ENCODE assay signal across 1 cellular context in the genomic region with DNA sequence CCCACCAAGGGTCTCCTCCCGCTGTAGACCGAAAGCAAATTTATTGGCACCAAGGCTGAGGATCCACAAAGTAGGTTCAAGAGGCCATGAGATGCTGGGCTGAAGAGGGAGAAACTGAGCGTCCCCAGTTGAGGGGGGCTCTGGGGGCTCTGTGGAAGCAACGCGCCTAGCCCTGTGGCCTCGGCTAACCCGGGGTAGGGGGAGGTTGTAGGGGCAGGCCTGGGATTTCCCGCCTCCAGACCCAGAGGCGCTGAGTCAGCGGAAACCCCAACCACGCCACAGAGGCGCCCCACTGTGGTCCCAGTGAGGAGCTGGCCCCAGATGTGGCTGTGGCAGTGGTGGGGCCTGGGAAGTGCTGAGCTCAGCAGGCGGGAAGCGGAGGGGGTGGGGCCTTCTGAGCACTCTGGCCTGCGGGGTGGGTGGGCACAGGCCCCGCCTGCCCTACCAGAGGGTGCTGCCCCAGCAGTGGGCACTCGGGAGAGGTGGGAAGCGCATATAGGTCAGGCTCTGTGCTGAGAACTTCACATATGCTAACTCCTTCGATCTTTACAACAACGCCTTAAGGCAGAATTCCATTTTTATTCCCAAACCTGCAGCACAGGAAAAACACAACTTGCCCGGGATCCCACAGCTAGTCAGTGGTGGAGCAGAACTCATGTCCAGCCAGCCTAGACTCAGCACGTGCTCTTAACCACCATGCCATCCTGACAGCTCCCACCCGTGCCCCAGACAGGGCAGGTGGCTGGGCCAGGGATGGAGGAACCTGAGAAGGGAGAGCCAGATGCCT.
TF ChIP-seq lines count a peak whose summit lies in the region.

No MANE protein-coding gene starts in this region.

TF ChIP-seq in K562, 482 proteins besides CTCF, POLR2A, EP300 and RAD21 (continued from another document and continues in another):
- TF ChIP-seq, protein P1, sequence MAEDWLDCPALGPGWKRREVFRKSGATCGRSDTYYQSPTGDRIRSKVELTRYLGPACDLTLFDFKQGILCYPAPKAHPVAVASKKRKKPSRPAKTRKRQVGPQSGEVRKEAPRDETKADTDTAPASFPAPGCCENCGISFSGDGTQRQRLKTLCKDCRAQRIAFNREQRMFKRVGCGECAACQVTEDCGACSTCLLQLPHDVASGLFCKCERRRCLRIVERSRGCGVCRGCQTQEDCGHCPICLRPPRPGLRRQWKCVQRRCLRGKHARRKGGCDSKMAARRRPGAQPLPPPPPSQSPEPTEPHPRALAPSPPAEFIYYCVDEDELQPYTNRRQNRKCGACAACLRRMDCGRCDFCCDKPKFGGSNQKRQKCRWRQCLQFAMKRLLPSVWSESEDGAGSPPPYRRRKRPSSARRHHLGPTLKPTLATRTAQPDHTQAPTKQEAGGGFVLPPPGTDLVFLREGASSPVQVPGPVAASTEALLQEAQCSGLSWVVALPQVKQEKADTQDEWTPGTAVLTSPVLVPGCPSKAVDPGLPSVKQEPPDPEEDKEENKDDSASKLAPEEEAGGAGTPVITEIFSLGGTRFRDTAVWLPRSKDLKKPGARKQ (CRISPR knock-in tag; IDR thresholded peaks at IDR 0.05) = no peak
- TF ChIP-seq, protein P2, sequence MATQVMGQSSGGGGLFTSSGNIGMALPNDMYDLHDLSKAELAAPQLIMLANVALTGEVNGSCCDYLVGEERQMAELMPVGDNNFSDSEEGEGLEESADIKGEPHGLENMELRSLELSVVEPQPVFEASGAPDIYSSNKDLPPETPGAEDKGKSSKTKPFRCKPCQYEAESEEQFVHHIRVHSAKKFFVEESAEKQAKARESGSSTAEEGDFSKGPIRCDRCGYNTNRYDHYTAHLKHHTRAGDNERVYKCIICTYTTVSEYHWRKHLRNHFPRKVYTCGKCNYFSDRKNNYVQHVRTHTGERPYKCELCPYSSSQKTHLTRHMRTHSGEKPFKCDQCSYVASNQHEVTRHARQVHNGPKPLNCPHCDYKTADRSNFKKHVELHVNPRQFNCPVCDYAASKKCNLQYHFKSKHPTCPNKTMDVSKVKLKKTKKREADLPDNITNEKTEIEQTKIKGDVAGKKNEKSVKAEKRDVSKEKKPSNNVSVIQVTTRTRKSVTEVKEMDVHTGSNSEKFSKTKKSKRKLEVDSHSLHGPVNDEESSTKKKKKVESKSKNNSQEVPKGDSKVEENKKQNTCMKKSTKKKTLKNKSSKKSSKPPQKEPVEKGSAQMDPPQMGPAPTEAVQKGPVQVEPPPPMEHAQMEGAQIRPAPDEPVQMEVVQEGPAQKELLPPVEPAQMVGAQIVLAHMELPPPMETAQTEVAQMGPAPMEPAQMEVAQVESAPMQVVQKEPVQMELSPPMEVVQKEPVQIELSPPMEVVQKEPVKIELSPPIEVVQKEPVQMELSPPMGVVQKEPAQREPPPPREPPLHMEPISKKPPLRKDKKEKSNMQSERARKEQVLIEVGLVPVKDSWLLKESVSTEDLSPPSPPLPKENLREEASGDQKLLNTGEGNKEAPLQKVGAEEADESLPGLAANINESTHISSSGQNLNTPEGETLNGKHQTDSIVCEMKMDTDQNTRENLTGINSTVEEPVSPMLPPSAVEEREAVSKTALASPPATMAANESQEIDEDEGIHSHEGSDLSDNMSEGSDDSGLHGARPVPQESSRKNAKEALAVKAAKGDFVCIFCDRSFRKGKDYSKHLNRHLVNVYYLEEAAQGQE (CRISPR knock-in tag; IDR thresholded peaks at IDR 0.05; ENCODE audit: low read depth) = no peak
- TF ChIP-seq SLC30A9 (CRISPR knock-in tag; IDR thresholded peaks at IDR 0.05) (no peak), TEAD4 (IDR thresholded peaks at IDR 0.05; ENCODE audit: low read length) (peak; percentile 25; the same call in 1 of the 2 replicates), TEAD4 (CRISPR knock-in tag; IDR thresholded peaks at IDR 0.05; ENCODE audit: borderline replicate concordance) (no peak), TRIM24 (IDR thresholded peaks at IDR 0.05) (peak; percentile 79 to 80), CREB1 (IDR thresholded peaks at IDR 0.05) (no peak), CREB1 (CRISPR knock-in tag; IDR thresholded peaks at IDR 0.05) (no peak), ZNF695 (CRISPR knock-in tag; IDR thresholded peaks at IDR 0.05) (no peak), ZBED1 (IDR thresholded peaks at IDR 0.05) (no peak), IRF2 (CRISPR knock-in tag; IDR thresholded peaks at IDR 0.05) (no peak), ZNF384 (IDR thresholded peaks at IDR 0.05; ENCODE audit: low read depth, low read length) (peak; percentile 30; the same call in 1 of the 2 replicates), U2AF2 (optimal IDR thresholded peaks at IDR 0.05; ENCODE audit: low read depth, low read length) (no peak), GTF2E2 (tag; IDR thresholded peaks at IDR 0.05) (no peak), BACH1 (tag; IDR thresholded peaks at IDR 0.05) (peak; percentile 69; the same call in 1 of the 2 replicates), SRSF9 (IDR thresholded peaks at IDR 0.05; ENCODE audit: borderline replicate concordance, low read depth, low read length) (no peak), PRPF4 (IDR thresholded peaks at IDR 0.05; ENCODE audit: insufficient read depth, low read depth, low read length, poor library complexity, severe bottlenecking) (no peak), PHF20 (IDR thresholded peaks at IDR 0.05; ENCODE audit: partially characterized antibody) (no peak), SMARCA5 (IDR thresholded peaks at IDR 0.05) (no peak), KLF13 (tag; IDR thresholded peaks at IDR 0.05; ENCODE audit: borderline replicate concordance, low read depth) (0 out of 2 replicates have a peak, but pooled peaks have one; percentile 13)
- TF ChIP-seq, protein P3, sequence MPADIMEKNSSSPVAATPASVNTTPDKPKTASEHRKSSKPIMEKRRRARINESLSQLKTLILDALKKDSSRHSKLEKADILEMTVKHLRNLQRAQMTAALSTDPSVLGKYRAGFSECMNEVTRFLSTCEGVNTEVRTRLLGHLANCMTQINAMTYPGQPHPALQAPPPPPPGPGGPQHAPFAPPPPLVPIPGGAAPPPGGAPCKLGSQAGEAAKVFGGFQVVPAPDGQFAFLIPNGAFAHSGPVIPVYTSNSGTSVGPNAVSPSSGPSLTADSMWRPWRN (IDR thresholded peaks at IDR 0.05; ENCODE audit: low read depth) = no peak
- TF ChIP-seq, protein P4, sequence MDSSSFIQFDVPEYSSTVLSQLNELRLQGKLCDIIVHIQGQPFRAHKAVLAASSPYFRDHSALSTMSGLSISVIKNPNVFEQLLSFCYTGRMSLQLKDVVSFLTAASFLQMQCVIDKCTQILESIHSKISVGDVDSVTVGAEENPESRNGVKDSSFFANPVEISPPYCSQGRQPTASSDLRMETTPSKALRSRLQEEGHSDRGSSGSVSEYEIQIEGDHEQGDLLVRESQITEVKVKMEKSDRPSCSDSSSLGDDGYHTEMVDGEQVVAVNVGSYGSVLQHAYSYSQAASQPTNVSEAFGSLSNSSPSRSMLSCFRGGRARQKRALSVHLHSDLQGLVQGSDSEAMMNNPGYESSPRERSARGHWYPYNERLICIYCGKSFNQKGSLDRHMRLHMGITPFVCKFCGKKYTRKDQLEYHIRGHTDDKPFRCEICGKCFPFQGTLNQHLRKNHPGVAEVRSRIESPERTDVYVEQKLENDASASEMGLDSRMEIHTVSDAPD (CRISPR knock-in tag; IDR thresholded peaks at IDR 0.05) = no peak
- TF ChIP-seq, protein P5, sequence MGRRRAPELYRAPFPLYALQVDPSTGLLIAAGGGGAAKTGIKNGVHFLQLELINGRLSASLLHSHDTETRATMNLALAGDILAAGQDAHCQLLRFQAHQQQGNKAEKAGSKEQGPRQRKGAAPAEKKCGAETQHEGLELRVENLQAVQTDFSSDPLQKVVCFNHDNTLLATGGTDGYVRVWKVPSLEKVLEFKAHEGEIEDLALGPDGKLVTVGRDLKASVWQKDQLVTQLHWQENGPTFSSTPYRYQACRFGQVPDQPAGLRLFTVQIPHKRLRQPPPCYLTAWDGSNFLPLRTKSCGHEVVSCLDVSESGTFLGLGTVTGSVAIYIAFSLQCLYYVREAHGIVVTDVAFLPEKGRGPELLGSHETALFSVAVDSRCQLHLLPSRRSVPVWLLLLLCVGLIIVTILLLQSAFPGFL (CRISPR knock-in tag; IDR thresholded peaks at IDR 0.05) = no peak
- TF ChIP-seq, protein P6, sequence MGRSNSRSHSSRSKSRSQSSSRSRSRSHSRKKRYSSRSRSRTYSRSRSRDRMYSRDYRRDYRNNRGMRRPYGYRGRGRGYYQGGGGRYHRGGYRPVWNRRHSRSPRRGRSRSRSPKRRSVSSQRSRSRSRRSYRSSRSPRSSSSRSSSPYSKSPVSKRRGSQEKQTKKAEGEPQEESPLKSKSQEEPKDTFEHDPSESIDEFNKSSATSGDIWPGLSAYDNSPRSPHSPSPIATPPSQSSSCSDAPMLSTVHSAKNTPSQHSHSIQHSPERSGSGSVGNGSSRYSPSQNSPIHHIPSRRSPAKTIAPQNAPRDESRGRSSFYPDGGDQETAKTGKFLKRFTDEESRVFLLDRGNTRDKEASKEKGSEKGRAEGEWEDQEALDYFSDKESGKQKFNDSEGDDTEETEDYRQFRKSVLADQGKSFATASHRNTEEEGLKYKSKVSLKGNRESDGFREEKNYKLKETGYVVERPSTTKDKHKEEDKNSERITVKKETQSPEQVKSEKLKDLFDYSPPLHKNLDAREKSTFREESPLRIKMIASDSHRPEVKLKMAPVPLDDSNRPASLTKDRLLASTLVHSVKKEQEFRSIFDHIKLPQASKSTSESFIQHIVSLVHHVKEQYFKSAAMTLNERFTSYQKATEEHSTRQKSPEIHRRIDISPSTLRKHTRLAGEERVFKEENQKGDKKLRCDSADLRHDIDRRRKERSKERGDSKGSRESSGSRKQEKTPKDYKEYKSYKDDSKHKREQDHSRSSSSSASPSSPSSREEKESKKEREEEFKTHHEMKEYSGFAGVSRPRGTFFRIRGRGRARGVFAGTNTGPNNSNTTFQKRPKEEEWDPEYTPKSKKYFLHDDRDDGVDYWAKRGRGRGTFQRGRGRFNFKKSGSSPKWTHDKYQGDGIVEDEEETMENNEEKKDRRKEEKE (IDR thresholded peaks at IDR 0.05; ENCODE audit: borderline replicate concordance in 1 of 2, control insufficient read depth in 1 of 2, low read depth in 2 of 2, low read length in 1 of 2) = no peak
- TF ChIP-seq, protein P7, sequence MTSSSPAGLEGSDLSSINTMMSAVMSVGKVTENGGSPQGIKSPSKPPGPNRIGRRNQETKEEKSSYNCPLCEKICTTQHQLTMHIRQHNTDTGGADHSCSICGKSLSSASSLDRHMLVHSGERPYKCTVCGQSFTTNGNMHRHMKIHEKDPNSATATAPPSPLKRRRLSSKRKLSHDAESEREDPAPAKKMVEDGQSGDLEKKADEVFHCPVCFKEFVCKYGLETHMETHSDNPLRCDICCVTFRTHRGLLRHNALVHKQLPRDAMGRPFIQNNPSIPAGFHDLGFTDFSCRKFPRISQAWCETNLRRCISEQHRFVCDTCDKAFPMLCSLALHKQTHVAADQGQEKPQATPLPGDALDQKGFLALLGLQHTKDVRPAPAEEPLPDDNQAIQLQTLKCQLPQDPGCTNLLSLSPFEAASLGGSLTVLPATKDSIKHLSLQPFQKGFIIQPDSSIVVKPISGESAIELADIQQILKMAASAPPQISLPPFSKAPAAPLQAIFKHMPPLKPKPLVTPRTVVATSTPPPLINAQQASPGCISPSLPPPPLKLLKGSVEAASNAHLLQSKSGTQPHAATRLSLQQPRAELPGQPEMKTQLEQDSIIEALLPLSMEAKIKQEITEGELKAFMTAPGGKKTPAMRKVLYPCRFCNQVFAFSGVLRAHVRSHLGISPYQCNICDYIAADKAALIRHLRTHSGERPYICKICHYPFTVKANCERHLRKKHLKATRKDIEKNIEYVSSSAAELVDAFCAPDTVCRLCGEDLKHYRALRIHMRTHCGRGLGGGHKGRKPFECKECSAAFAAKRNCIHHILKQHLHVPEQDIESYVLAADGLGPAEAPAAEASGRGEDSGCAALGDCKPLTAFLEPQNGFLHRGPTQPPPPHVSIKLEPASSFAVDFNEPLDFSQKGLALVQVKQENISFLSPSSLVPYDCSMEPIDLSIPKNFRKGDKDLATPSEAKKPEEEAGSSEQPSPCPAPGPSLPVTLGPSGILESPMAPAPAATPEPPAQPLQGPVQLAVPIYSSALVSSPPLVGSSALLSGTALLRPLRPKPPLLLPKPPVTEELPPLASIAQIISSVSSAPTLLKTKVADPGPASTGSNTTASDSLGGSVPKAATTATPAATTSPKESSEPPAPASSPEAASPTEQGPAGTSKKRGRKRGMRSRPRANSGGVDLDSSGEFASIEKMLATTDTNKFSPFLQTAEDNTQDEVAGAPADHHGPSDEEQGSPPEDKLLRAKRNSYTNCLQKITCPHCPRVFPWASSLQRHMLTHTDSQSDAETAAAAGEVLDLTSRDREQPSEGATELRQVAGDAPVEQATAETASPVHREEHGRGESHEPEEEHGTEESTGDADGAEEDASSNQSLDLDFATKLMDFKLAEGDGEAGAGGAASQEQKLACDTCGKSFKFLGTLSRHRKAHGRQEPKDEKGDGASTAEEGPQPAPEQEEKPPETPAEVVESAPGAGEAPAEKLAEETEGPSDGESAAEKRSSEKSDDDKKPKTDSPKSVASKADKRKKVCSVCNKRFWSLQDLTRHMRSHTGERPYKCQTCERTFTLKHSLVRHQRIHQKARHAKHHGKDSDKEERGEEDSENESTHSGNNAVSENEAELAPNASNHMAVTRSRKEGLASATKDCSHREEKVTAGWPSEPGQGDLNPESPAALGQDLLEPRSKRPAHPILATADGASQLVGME (CRISPR knock-in tag; IDR thresholded peaks at IDR 0.05) = no peak
- TF ChIP-seq, protein P8, sequence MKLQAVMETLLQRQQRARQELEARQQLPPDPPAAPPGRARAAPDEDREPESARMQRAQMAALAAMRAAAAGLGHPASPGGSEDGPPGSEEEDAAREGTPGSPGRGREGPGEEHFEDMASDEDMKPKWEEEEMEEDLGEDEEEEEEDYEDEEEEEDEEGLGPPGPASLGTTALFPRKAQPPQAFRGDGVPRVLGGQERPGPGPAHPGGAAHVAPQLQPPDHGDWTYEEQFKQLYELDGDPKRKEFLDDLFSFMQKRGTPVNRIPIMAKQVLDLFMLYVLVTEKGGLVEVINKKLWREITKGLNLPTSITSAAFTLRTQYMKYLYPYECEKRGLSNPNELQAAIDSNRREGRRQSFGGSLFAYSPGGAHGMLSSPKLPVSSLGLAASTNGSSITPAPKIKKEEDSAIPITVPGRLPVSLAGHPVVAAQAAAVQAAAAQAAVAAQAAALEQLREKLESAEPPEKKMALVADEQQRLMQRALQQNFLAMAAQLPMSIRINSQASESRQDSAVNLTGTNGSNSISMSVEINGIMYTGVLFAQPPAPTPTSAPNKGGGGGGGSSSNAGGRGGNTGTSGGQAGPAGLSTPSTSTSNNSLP (IDR thresholded peaks at IDR 0.05; ENCODE audit: borderline replicate concordance, low read depth, low read length) = no peak
- TF ChIP-seq, protein P9, sequence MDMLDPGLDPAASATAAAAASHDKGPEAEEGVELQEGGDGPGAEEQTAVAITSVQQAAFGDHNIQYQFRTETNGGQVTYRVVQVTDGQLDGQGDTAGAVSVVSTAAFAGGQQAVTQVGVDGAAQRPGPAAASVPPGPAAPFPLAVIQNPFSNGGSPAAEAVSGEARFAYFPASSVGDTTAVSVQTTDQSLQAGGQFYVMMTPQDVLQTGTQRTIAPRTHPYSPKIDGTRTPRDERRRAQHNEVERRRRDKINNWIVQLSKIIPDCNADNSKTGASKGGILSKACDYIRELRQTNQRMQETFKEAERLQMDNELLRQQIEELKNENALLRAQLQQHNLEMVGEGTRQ (CRISPR knock-in tag; IDR thresholded peaks at IDR 0.05) = no peak
